ENCODE assay signal across 1 cellular context in the genomic region with DNA sequence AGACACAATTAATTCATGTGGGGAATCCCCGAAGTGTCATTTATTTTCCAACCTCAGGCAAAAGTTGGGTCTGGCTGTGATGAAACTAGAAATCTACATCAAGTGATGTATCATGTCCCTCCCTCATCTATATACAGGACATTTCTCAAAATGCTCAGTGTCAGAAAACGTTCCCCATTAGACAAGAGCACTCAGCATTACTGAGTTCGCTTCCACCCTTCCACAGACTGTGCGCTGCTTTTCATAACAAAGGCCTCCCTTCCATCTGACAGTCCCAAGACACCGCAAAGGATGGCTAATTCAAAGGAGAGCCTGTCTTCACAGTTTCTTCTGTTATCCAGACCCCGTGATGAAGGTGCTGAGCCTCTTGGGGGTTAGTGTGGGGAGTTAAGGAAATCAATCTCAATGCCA.
TF ChIP-seq lines count a peak whose summit lies in the region.

No MANE protein-coding gene starts in this region.

TF ChIP-seq in GM23338, 12 proteins besides CTCF, POLR2A, EP300 and RAD21 (continued from another document):
- TF ChIP-seq, protein P1, sequence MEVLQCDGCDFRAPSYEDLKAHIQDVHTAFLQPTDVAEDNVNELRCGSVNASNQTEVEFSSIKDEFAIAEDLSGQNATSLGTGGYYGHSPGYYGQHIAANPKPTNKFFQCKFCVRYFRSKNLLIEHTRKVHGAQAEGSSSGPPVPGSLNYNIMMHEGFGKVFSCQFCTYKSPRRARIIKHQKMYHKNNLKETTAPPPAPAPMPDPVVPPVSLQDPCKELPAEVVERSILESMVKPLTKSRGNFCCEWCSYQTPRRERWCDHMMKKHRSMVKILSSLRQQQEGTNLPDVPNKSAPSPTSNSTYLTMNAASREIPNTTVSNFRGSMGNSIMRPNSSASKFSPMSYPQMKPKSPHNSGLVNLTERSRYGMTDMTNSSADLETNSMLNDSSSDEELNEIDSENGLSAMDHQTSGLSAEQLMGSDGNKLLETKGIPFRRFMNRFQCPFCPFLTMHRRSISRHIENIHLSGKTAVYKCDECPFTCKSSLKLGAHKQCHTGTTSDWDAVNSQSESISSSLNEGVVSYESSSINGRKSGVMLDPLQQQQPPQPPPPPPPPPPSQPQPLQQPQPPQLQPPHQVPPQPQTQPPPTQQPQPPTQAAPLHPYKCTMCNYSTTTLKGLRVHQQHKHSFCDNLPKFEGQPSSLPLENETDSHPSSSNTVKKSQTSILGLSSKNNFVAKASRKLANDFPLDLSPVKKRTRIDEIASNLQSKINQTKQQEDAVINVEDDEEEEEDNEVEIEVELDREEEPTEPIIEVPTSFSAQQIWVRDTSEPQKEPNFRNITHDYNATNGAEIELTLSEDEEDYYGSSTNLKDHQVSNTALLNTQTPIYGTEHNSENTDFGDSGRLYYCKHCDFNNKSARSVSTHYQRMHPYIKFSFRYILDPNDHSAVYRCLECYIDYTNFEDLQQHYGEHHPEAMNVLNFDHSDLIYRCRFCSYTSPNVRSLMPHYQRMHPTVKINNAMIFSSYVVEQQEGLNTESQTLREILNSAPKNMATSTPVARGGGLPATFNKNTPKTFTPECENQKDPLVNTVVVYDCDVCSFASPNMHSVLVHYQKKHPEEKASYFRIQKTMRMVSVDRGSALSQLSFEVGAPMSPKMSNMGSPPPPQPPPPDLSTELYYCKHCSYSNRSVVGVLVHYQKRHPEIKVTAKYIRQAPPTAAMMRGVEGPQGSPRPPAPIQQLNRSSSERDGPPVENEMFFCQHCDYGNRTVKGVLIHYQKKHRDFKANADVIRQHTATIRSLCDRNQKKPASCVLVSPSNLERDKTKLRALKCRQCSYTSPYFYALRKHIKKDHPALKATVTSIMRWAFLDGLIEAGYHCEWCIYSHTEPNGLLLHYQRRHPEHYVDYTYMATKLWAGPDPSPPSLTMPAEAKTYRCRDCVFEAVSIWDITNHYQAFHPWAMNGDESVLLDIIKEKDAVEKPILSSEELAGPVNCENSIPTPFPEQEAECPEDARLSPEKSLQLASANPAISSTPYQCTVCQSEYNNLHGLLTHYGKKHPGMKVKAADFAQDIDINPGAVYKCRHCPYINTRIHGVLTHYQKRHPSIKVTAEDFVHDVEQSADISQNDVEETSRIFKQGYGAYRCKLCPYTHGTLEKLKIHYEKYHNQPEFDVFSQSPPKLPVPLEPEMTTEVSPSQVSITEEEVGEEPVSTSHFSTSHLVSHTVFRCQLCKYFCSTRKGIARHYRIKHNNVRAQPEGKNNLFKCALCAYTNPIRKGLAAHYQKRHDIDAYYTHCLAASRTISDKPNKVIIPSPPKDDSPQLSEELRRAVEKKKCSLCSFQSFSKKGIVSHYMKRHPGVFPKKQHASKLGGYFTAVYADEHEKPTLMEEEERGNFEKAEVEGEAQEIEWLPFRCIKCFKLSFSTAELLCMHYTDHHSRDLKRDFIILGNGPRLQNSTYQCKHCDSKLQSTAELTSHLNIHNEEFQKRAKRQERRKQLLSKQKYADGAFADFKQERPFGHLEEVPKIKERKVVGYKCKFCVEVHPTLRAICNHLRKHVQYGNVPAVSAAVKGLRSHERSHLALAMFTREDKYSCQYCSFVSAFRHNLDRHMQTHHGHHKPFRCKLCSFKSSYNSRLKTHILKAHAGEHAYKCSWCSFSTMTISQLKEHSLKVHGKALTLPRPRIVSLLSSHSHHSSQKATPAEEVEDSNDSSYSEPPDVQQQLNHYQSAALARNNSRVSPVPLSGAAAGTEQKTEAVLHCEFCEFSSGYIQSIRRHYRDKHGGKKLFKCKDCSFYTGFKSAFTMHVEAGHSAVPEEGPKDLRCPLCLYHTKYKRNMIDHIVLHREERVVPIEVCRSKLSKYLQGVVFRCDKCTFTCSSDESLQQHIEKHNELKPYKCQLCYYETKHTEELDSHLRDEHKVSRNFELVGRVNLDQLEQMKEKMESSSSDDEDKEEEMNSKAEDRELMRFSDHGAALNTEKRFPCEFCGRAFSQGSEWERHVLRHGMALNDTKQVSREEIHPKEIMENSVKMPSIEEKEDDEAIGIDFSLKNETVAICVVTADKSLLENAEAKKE (CRISPR knock-in tag; IDR thresholded peaks at IDR 0.05): no peak
- TF ChIP-seq POLR2AphosphoS5 (IDR thresholded peaks at IDR 0.05; ENCODE audit: low read depth): no peak
- no peak for TF ChIP-seq NANOG (IDR thresholded peaks at IDR 0.05; ENCODE audit: borderline replicate concordance)
- no peak for TF ChIP-seq ZNF114 (CRISPR knock-in tag; IDR thresholded peaks at IDR 0.05)
- TF ChIP-seq ZNF331 (CRISPR knock-in tag; IDR thresholded peaks at IDR 0.05; ENCODE audit: low read depth): no peak
- TF ChIP-seq, protein P2, sequence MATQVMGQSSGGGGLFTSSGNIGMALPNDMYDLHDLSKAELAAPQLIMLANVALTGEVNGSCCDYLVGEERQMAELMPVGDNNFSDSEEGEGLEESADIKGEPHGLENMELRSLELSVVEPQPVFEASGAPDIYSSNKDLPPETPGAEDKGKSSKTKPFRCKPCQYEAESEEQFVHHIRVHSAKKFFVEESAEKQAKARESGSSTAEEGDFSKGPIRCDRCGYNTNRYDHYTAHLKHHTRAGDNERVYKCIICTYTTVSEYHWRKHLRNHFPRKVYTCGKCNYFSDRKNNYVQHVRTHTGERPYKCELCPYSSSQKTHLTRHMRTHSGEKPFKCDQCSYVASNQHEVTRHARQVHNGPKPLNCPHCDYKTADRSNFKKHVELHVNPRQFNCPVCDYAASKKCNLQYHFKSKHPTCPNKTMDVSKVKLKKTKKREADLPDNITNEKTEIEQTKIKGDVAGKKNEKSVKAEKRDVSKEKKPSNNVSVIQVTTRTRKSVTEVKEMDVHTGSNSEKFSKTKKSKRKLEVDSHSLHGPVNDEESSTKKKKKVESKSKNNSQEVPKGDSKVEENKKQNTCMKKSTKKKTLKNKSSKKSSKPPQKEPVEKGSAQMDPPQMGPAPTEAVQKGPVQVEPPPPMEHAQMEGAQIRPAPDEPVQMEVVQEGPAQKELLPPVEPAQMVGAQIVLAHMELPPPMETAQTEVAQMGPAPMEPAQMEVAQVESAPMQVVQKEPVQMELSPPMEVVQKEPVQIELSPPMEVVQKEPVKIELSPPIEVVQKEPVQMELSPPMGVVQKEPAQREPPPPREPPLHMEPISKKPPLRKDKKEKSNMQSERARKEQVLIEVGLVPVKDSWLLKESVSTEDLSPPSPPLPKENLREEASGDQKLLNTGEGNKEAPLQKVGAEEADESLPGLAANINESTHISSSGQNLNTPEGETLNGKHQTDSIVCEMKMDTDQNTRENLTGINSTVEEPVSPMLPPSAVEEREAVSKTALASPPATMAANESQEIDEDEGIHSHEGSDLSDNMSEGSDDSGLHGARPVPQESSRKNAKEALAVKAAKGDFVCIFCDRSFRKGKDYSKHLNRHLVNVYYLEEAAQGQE (IDR thresholded peaks at IDR 0.05; ENCODE audit: unreplicated experiment): no peak
- no peak for TF ChIP-seq STAT1 (IDR thresholded peaks at IDR 0.05; ENCODE audit: unreplicated experiment)
- TF ChIP-seq CREB1 (CRISPR knock-in tag; IDR thresholded peaks at IDR 0.05; ENCODE audit: low read depth): no peak
- TF ChIP-seq EZH2phosphoT487 (IDR thresholded peaks at IDR 0.05; ENCODE audit: unreplicated experiment): no peak
- TF ChIP-seq, protein P3, sequence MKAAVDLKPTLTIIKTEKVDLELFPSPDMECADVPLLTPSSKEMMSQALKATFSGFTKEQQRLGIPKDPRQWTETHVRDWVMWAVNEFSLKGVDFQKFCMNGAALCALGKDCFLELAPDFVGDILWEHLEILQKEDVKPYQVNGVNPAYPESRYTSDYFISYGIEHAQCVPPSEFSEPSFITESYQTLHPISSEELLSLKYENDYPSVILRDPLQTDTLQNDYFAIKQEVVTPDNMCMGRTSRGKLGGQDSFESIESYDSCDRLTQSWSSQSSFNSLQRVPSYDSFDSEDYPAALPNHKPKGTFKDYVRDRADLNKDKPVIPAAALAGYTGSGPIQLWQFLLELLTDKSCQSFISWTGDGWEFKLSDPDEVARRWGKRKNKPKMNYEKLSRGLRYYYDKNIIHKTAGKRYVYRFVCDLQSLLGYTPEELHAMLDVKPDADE (IDR thresholded peaks at IDR 0.05): no peak
